ENCODE assay signal across 8 cellular contexts in genomic region chr3:44762170-44762677, GRCh38. TPM values are rescaled to one million over a fixed set of nuclear protein-coding genes. Genes with fewer than 3 reads are reported as not detected.
DNase-seq lines count a peak whose midpoint lies in the region; TF ChIP-seq lines count a peak whose summit lies in the region.

No MANE protein-coding gene starts in this region.

- peaks cover 0 to 22% (median 4%) of the 10 kb centered on the region in 4 donors for H3K4me1 ChIP-seq in tibial nerve

- peaks cover 22% of the 10 kb centered on the region for H3K4me1 Mint-ChIP-seq in activated T-helper 2 cell treated with anti-CD3 and anti-CD28 coated beads, Interferon-gamma antibody, Interleukin-2, Interleukin-4, amounts not matched to agents 10 μg/mL and 5 μg/mL and 100 μg/mL, durations not matched to agents 14 hours and 24 hours and 36 hours (ENCODE audit: low read depth)

- TF ChIP-seq CTCF in GM06990 (IDR thresholded peaks at IDR 0.05; ENCODE audit: insufficient read depth, low read length, poor library complexity, severe bottlenecking) (no peak), HL-60 (IDR thresholded peaks at IDR 0.05; ENCODE audit: insufficient read depth, low read length) (no peak), kidney epithelial cell (IDR thresholded peaks at IDR 0.05; ENCODE audit: insufficient read depth, low read length, poor library complexity, severe bottlenecking) (no peak), tibial nerve (IDR thresholded peaks at IDR 0.05) (no peak)

- DNase-seq in GM06990 (ENCODE audit: extremely low read depth, insufficient read length), result no peak
- DNase-seq in HL-60 (ENCODE audit: low read depth in 1 of 2, low spot score in 1 of 2), result peak in 1 of 2 experiments; percentile 2
- no peak for DNase-seq in activated T-helper 2 cell treated with anti-CD3 and anti-CD28 coated beads, Interferon-gamma antibody, Interleukin-2, Interleukin-4, amounts not matched to agents 10 μg/mL and 5 μg/mL and 100 μg/mL, durations not matched to agents 14 hours and 24 hours and 36 hours (ENCODE audit: low spot score)
- no peak for DNase-seq in kidney epithelial cell (ENCODE audit: low read depth)
- DNase-seq in tibial nerve (ENCODE audit: low spot score in 2 of 2), result no peak
- no peak for DNase-seq in cerebellum (ENCODE audit: low spot score)
- no peak for DNase-seq in DMS153 treated with DMSO at 0.1 percent for 48 hours (lab: John Stamatoyannopoulos, UW; ENCODE audit: unreplicated experiment)
- DNase-seq in stimulated activated CD4-positive, alpha-beta T cell treated with anti-CD3 and anti-CD28 coated beads, Interleukin-4, amount 100 ng/mL, for 24 hours, result no peak

- H3K4me3 Mint-ChIP-seq in activated T-helper 2 cell treated with anti-CD3 and anti-CD28 coated beads, Interferon-gamma antibody, Interleukin-2, Interleukin-4, amounts not matched to agents 10 μg/mL and 5 μg/mL and 100 μg/mL, durations not matched to agents 14 hours and 24 hours and 36 hours (ENCODE audit: low read depth), result peak overlapping the region; percentile 96

- intact Hi-C loops in activated T-helper 2 cell treated with anti-CD3 and anti-CD28 coated beads, Interferon-gamma antibody, Interleukin-2, Interleukin-4, amounts not matched to agents 10 μg/mL and 5 μg/mL and 100 μg/mL, durations not matched to agents 14 hours and 24 hours and 36 hours (cut with micrococcal nuclease), result loop anchor here (5.0 to 10.0 kb wide), 5 partner anchors 117 to 1475 kb away; partner anchors contain the start of genes EXOSC7, SNRK, ZDHHC3 and ZNF35

- H3K27me3 Mint-ChIP-seq in activated T-helper 2 cell treated with anti-CD3 and anti-CD28 coated beads, Interferon-gamma antibody, Interleukin-2, Interleukin-4, amounts not matched to agents 10 μg/mL and 5 μg/mL and 100 μg/mL, durations not matched to agents 14 hours and 24 hours and 36 hours (ENCODE audit: low read depth), result no peaks in the 10 kb centered on the region

- H3K4me3 ChIP-seq in GM06990 (replicated peaks; ENCODE audit: low read depth, low read length), result peak overlapping the region; percentile 97
- peak overlapping the region; percentile 77 for H3K4me3 ChIP-seq in HL-60 (replicated peaks; ENCODE audit: insufficient read depth, low read length)
- peak overlapping the region; percentile 93 for H3K4me3 ChIP-seq in kidney epithelial cell (ENCODE audit: low read depth, low read length)
- H3K4me3 ChIP-seq in tibial nerve, result peak overlapping the region; percentile 82 to 91 (median 86)

- peaks cover 46% of the 10 kb centered on the region for H3K9me3 Mint-ChIP-seq in activated T-helper 2 cell treated with anti-CD3 and anti-CD28 coated beads, Interferon-gamma antibody, Interleukin-2, Interleukin-4, amounts not matched to agents 10 μg/mL and 5 μg/mL and 100 μg/mL, durations not matched to agents 14 hours and 24 hours and 36 hours

- peaks cover 4% of the 10 kb centered on the region for H3K36me3 ChIP-seq in GM06990 (ENCODE audit: control insufficient read depth, insufficient read depth, low read length)
- peaks cover 1% of the 10 kb centered on the region for H3K36me3 ChIP-seq in kidney epithelial cell (ENCODE audit: control insufficient read depth, insufficient read depth, low read length)
- H3K36me3 ChIP-seq in tibial nerve, result peaks cover 0 to 30% (median 0%) of the 10 kb centered on the region in 3 donors

- 1 to 2% methylated on average over 9 of the region's 9 CpGs for WGBS in tibial nerve, 2 donors

- H3K36me3 Mint-ChIP-seq in activated T-helper 2 cell treated with anti-CD3 and anti-CD28 coated beads, Interferon-gamma antibody, Interleukin-2, Interleukin-4, amounts not matched to agents 10 μg/mL and 5 μg/mL and 100 μg/mL, durations not matched to agents 14 hours and 24 hours and 36 hours (ENCODE audit: low read depth), result peaks cover 75% of the 10 kb centered on the region

- no peak for TF ChIP-seq POLR2A in tibial nerve (IDR thresholded peaks at IDR 0.05)

- H3K9me3 ChIP-seq in tibial nerve, result peaks cover 0 to 18% (median 6%) of the 10 kb centered on the region in 4 donors

- H3K27ac ChIP-seq in HL-60 (replicated peaks), result peak overlapping the region; percentile 81
- H3K27ac ChIP-seq in tibial nerve, result peak overlapping the region in 1 of 4 donors; percentile 86

- peak overlapping the region; percentile 90 for H3K27ac Mint-ChIP-seq in activated T-helper 2 cell treated with anti-CD3 and anti-CD28 coated beads, Interferon-gamma antibody, Interleukin-2, Interleukin-4, amounts not matched to agents 10 μg/mL and 5 μg/mL and 100 μg/mL, durations not matched to agents 14 hours and 24 hours and 36 hours

- TF ChIP-seq EP300 in tibial nerve (IDR thresholded peaks at IDR 0.05), result no peak

- no peaks in the 10 kb centered on the region for H3K27me3 ChIP-seq in GM06990 (replicated peaks; ENCODE audit: control insufficient read depth, insufficient read depth, low read length)
- H3K27me3 ChIP-seq in HL-60 (ENCODE audit: insufficient read depth, poor library complexity, severe bottlenecking), result no peaks in the 10 kb centered on the region
- H3K27me3 ChIP-seq in kidney epithelial cell (ENCODE audit: control insufficient read depth, insufficient read depth, low read length), result no peaks in the 10 kb centered on the region
- no peaks in the 10 kb centered on the region for H3K27me3 ChIP-seq in tibial nerve

RNA-seq across cellular contexts. Expression of gene KIF15, which starts 0.6 kb away (rescaled TPM):
- 28.5 and 28.7 TPM in 2 replicates for total RNA-seq in activated T-helper 2 cell treated with anti-CD3 and anti-CD28 coated beads, Interferon-gamma antibody, Interleukin-2, Interleukin-4, amounts not matched to agents 10 μg/mL and 5 μg/mL and 100 μg/mL, durations not matched to agents 14 hours and 24 hours and 36 hours
- total RNA-seq in kidney epithelial cell (2.2 and 6.9 TPM in 2 replicates), tibial nerve (under 1 TPM; 0.60 to 0.87 (median 0.71) TPM), cerebellum (11.0 TPM)

RNA-seq across cellular contexts. Expression of gene KIAA1143, which starts 0.8 kb away (rescaled TPM):
- total RNA-seq in activated T-helper 2 cell treated with anti-CD3 and anti-CD28 coated beads, Interferon-gamma antibody, Interleukin-2, Interleukin-4, amounts not matched to agents 10 μg/mL and 5 μg/mL and 100 μg/mL, durations not matched to agents 14 hours and 24 hours and 36 hours, result 39.2 and 43.7 TPM in 2 replicates
- total RNA-seq in kidney epithelial cell (18.8 and 20.6 TPM in 2 replicates), tibial nerve (10 to 100 TPM; 20.7 to 27.4 (median 25.9) TPM), cerebellum (25.4 TPM)

RNA-seq across cellular contexts. Expression of gene ZNF501, which starts 32.8 kb away (rescaled TPM):
- total RNA-seq in activated T-helper 2 cell treated with anti-CD3 and anti-CD28 coated beads, Interferon-gamma antibody, Interleukin-2, Interleukin-4, amounts not matched to agents 10 μg/mL and 5 μg/mL and 100 μg/mL, durations not matched to agents 14 hours and 24 hours and 36 hours, result 1.1 and 1.3 TPM in 2 replicates
- total RNA-seq in kidney epithelial cell (6.3 and 6.9 TPM in 2 replicates), tibial nerve (1 to 10 TPM; 4.2 to 8.3 (median 6.5) TPM), cerebellum (20.3 TPM)

RNA-seq across cellular contexts. Expression of gene ZNF502, which starts 49.8 kb away (rescaled TPM):
- 0.27 and 0.62 TPM in 2 replicates for total RNA-seq in activated T-helper 2 cell treated with anti-CD3 and anti-CD28 coated beads, Interferon-gamma antibody, Interleukin-2, Interleukin-4, amounts not matched to agents 10 μg/mL and 5 μg/mL and 100 μg/mL, durations not matched to agents 14 hours and 24 hours and 36 hours
- total RNA-seq in kidney epithelial cell, result 3.4 and 3.9 TPM in 2 replicates
- 1 to 10 TPM; 3.7 to 8.1 (median 6.1) TPM for total RNA-seq in tibial nerve
- total RNA-seq in cerebellum, result 11.6 TPM
